Comparison of ENCODE assay signal across 17 cellular contexts in the genomic region with DNA sequence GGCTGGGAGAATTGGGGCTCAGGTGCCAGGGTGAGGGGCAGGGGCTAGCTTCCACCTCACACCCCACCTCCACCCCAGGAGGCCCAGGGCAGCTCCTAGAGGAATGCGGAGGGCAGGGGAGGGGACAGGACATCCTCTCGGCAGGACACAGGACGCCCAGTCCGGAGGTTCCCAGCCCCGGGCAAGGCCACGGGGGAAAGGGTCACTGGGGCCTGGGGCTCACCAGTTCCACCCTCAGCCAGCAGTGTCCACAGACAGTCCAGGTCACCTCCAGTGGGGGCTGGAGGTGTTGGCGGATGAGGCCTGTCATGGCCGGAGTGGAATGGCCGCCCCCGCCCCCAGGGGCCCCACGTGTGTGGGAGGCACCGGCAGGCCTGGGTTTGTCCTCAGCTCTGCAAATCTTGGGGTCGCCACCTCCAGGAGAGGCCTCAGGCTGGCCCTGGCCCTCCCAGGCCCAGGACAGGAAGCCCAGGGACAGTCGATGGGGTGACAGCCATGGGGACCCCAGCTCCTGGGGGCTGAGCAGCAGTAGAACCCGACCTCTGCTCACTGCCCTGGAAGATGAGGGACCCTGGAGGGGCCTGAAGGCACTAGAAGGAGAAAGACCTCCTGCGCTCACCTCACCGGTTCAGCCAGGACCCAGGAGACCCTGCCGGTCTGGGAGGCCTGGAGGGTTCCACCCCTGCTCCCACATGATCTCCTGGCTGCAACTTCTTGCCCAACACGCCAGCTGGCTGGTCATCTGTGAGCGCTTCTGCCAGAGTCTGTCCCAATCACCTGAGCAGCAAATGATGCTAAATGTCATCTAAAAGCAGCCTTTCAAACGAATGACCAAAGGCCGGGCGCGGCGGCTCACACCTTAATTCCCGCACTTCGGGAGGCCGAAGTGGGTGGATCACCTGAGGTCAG. TPM values are rescaled to one million over a fixed set of nuclear protein-coding genes. Genes with fewer than 3 reads are reported as not detected.
DNase-seq lines count a peak whose midpoint lies in the region; ATAC-seq, FAIRE-seq and TF ChIP-seq lines count a peak whose summit lies in the region.
"Had no signal": no experiment of that assay in that cellular context is flagged by ENCODE, and none has a peak within 500 bp of the region (broad histone marks: within the 10 kb centered on the region; RNA-seq: fewer than 3 reads in every experiment).

No MANE protein-coding gene starts in this region.

- FAIRE-seq in K562 (lab: Jason Lieb, UNC): peak; percentile 23

- H3K9me3 ChIP-seq in HUES48 (ENCODE audit: control insufficient read depth, insufficient read depth, low read length) (no peaks in the 10 kb centered on the region), K562 (replicated peaks; ENCODE audit: control insufficient read depth, insufficient read depth, low read depth, low read length) (no peaks in the 10 kb centered on the region), iPS-20b (ENCODE audit: insufficient read depth, low read depth, low read length) (no peaks in the 10 kb centered on the region), gastrocnemius medialis (no peaks in the 10 kb centered on the region)
- H3K9me3 ChIP-seq in CD8-positive, alpha-beta T cell (ENCODE audit: low read length): no peaks in the 10 kb centered on the region
- H3K9me3 ChIP-seq: BE2C had no signal

- H4K20me1 ChIP-seq in K562 (replicated peaks; ENCODE audit: control insufficient read depth, insufficient read depth, low read length): no peaks in the 10 kb centered on the region

- TF ChIP-seq CTCF in K562 (IDR thresholded peaks at IDR 0.05 in 2 of 3, conservative IDR thresholded peaks at IDR 0.05 in 1 of 3; ENCODE audit: insufficient read depth in 2 of 3, low read depth in 1 of 3, low read length in 3 of 3): no peak
- TF ChIP-seq CTCF in gastrocnemius medialis (IDR thresholded peaks at IDR 0.05 in 4 of 5, conservative IDR thresholded peaks at IDR 0.05 in 1 of 5): no peak
- no peak for TF ChIP-seq CTCF in CD8-positive, alpha-beta T cell (IDR thresholded peaks at IDR 0.05)

- peaks cover 2% of the 10 kb centered on the region for H3K9me1 ChIP-seq in K562 (ENCODE audit: control insufficient read depth, insufficient read depth, low read length)

- H2AFZ ChIP-seq in K562 (ENCODE audit: low read depth, low read length): peak overlapping the region; percentile 93

- H3K27me3 ChIP-seq in HUES48 (ENCODE audit: control insufficient read depth, insufficient read depth, low read length) (no peaks in the 10 kb centered on the region), K562 (ENCODE audit: control insufficient read depth in 2 of 2, insufficient read depth in 2 of 2, low read length in 2 of 2) (no peaks in the 10 kb centered on the region), iPS-20b (ENCODE audit: insufficient read depth, low read length) (no peaks in the 10 kb centered on the region), gastrocnemius medialis (peaks cover 0 to under 1% (median 0%) of the 10 kb centered on the region in 3 donors)
- H3K27me3 ChIP-seq in CD8-positive, alpha-beta T cell (ENCODE audit: insufficient read depth, low read length): peaks cover 18% of the 10 kb centered on the region
- H3K27me3 ChIP-seq: BE2C had no signal

- no peak overlapping the region for H3K4me3 Mint-ChIP-seq in CD8-positive, alpha-beta T cell

- BruUV-seq in K562 (replicated peaks; lab: Mats Ljungman, UMichigan): no TSS peak

- H3K4me1 Mint-ChIP-seq in CD8-positive, alpha-beta T cell (ENCODE audit: low read depth): peaks cover 10% of the 10 kb centered on the region

- POLR2A ChIA-PET in K562 (lab: Yijun Ruan, JAX): interaction anchor here (1.4 to 1.8 kb wide), 2 partner anchors 11 to 16 kb away, joined by 5 to 6 read pairs; partner anchors contain the start of gene TPD52L2
- POLR2A ChIA-PET in CD8-positive, alpha-beta T cell (lab: Charles Lee): no interaction called here

- no peak for TF ChIP-seq POLR2A in K562 (conservative IDR thresholded peaks at IDR 0.05)
- peak in 1 of 2 donors; percentile 65 for TF ChIP-seq POLR2A in gastrocnemius medialis (IDR thresholded peaks at IDR 0.05)

- H3K4me1 ChIP-seq in HUES48 (ENCODE audit: control insufficient read depth, insufficient read depth, low read length) (peaks cover 25% of the 10 kb centered on the region), K562 (replicated peaks in 1 of 2; ENCODE audit: control insufficient read depth in 2 of 2, insufficient read depth in 2 of 2, low read length in 2 of 2) (peaks cover 24 to 63% of the 10 kb centered on the region in 2 experiments), iPS-20b (ENCODE audit: insufficient read depth, low read length) (peaks cover 17% of the 10 kb centered on the region), gastrocnemius medialis (peaks cover 25 to 26% of the 10 kb centered on the region in 2 donors)
- H3K4me1 ChIP-seq in CD8-positive, alpha-beta T cell (ENCODE audit: insufficient read depth, low read length): peaks cover 38% of the 10 kb centered on the region

- CTCF ChIA-PET in K562 (lab: Yijun Ruan, JAX; ENCODE audit: low intra/inter-chr PET ratio): no interaction called here
- CTCF ChIA-PET in CD8-positive, alpha-beta T cell (lab: Charles Lee): no interaction called here

- H3K27ac Mint-ChIP-seq in CD8-positive, alpha-beta T cell: no peak overlapping the region

- DNase-seq in K562 (ENCODE audit: extremely low read depth in 1 of 4, low spot score in 3 of 4): peak; percentile 70 to 77 (median 74)
- peak; percentile 51 to 81 for DNase-seq in gastrocnemius medialis
- DNase-seq in CD8-positive, alpha-beta T cell: no peak
- no peak for DNase-seq in pons (ENCODE audit: low spot score)
- no peak for DNase-seq in HK-2 (ENCODE audit: unreplicated experiment)
- DNase-seq: BE2C; NCI-H1417; NCI-H748 treated with DMSO at 0.1 percent for 48 hours; posterior cingulate gyrus; stimulated activated CD4-positive, alpha-beta T cell treated with anti-CD3 and anti-CD28 coated beads, Interleukin-2, amount 100 ng/mL, for 24 hours had no signal

- H3K9ac ChIP-seq in HUES48 (ENCODE audit: low read depth, low read length) (no peak overlapping the region), K562 (ENCODE audit: insufficient read depth in 1 of 2, low read depth in 2 of 2, low read length in 2 of 2) (peak overlapping the region; percentile 33 to 88; a peak in 3 of 4 replicates), iPS-20b (ENCODE audit: low read depth, low read length) (peak overlapping the region; percentile 42; the same call in 1 of the 2 replicates)

- no peak for TF ChIP-seq RAD21 in K562 (CRISPR knock-in tag; conservative IDR thresholded peaks at IDR 0.05 in 1 of 2, IDR thresholded peaks at IDR 0.05 in 1 of 2)

- in situ Hi-C loops in K562 (cut with MboI): no loop called here
- in situ Hi-C loops in gastrocnemius medialis (cut with MboI; ENCODE audit: low sequenced_read_pairs in 4 of 4): no loop called here

- H3K27me3 Mint-ChIP-seq in CD8-positive, alpha-beta T cell (ENCODE audit: low read depth): peaks cover 32% of the 10 kb centered on the region

- no peak for TF ChIP-seq EP300 in K562 (IDR thresholded peaks at IDR 0.05; ENCODE audit: low read length)

- no peaks in the 10 kb centered on the region for H3K9me3 Mint-ChIP-seq in CD8-positive, alpha-beta T cell

- H3K36me3 ChIP-seq in HUES48 (ENCODE audit: control insufficient read depth, insufficient read depth, low read length) (no peaks in the 10 kb centered on the region), K562 (ENCODE audit: control insufficient read depth, insufficient read depth, low read length) (no peaks in the 10 kb centered on the region), iPS-20b (ENCODE audit: insufficient read depth, low read depth, low read length) (no peaks in the 10 kb centered on the region), gastrocnemius medialis (no peaks in the 10 kb centered on the region)
- H3K36me3 ChIP-seq in CD8-positive, alpha-beta T cell (ENCODE audit: insufficient read depth, low read length): no peaks in the 10 kb centered on the region
- H3K36me3 ChIP-seq: BE2C had no signal

- ATAC-seq in K562 (peak; percentile 63), gastrocnemius medialis (peak; percentile 76 to 87), GM18861 (IDR thresholded peaks at IDR 0.05; ENCODE audit: unreplicated experiment) (no peak)
- ATAC-seq in CD8-positive, alpha-beta T cell: no peak
- ATAC-seq: activated CD4-positive, CD25-positive, alpha-beta regulatory T cell treated with anti-CD3 and anti-CD28 coated beads, Interleukin-2, amount 50 U/mL, for 24 hours had no signal

- H3K36me3 Mint-ChIP-seq in CD8-positive, alpha-beta T cell: no peaks in the 10 kb centered on the region

- no peak overlapping the region for H3K4me2 ChIP-seq in K562 (ENCODE audit: insufficient read depth, low read length)

- H3K4me3 ChIP-seq in HUES48 (ENCODE audit: low read depth, low read length) (no peak overlapping the region), K562 (no peak overlapping the region; the same call in 1 of the 2 replicates), iPS-20b (ENCODE audit: low read length) (0 out of 2 replicates have a peak overlapping the region, but pooled peaks have one; percentile 56), gastrocnemius medialis (peak overlapping the region in 3 of 4 donors; percentile 13 to 29 (median 20))
- H3K4me3 ChIP-seq in CD8-positive, alpha-beta T cell (ENCODE audit: low read depth, low read length): no peak overlapping the region

- H3K27ac ChIP-seq in HUES48 (ENCODE audit: low read depth, low read length) (peak overlapping the region; percentile 89), K562 (ENCODE audit: extremely low read depth, low read depth, low read length) (peak overlapping the region; percentile 75), iPS-20b (ENCODE audit: low read length) (peak overlapping the region; percentile 14), gastrocnemius medialis (peak overlapping the region; percentile 81 to 92 (median 86))
- no peak overlapping the region for H3K27ac ChIP-seq in CD8-positive, alpha-beta T cell (ENCODE audit: low read depth, low read length)

- intact Hi-C loops in K562 (cut with micrococcal nuclease): no loop called here
- intact Hi-C loops in gastrocnemius medialis (cut with DNase I; ENCODE audit: low total_unique reads): no loop called here
- intact Hi-C loops in CD8-positive, alpha-beta T cell (cut with DNase I, micrococcal nuclease): no loop called here

- WGBS in K562 (ENCODE audit: insufficient coverage, low coverage, missing lambda C conversion rate): 58% methylated on average over 28 of the region's 28 CpGs

- H3K79me2 ChIP-seq in K562 (ENCODE audit: control insufficient read depth, insufficient read depth, low read length): no peaks in the 10 kb centered on the region; the same call in 2 of the 3 replicates

RNA-seq across cellular contexts. Expression of gene ABHD16B, which starts 13.0 kb away (rescaled TPM):
- total RNA-seq in K562 (2011; cell fraction: chromatin; rRNA removed; ENCODE audit: low replicate concordance): not detected in 2 replicates
- not detected in 2 replicates for total RNA-seq in K562 (2011; cell fraction: nucleolus; rRNA removed)
- total RNA-seq in K562 (2011; cell fraction: nucleoplasm; rRNA removed): not detected in 2 replicates
- total RNA-seq in K562 (2014; rRNA removed): not detected in 2 replicates
- not detected in 2 replicates for total RNA-seq in K562 (2014; rRNA removed; fragmentation: Illumina TruSeq; extraction: Trizol)
- total RNA-seq in K562 (2015; rRNA removed; fragmentation: Illumina TruSeq; extraction: Trizol): not detected in 2 replicates
- not detected in 2 replicates for total RNA-seq in K562 (2021)
- not detected in 2 replicates for polyA plus RNA-seq in K562 (2011; rRNA removed)
- not detected in 2 replicates for polyA plus RNA-seq in K562 (2011; cell fraction: cytosol; rRNA removed)
- not detected in 2 replicates for polyA plus RNA-seq in K562 (2011; cell fraction: nucleus; rRNA removed)
- not detected in 2 replicates for polyA plus RNA-seq in K562 (2012)
- not detected in 2 replicates for polyA plus RNA-seq in K562 (2014; fragmentation: Illumina TruSeq; extraction: Trizol)
- not detected for polyA plus RNA-seq in K562 (2014; fragmentation: Nextera tagmentation; extraction: Ambion mirVana)
- polyA plus RNA-seq in K562 (2014; rRNA removed): not detected in 2 replicates
- polyA minus RNA-seq in K562 (2011; rRNA and poly(A)+ RNA removed): not detected in 2 replicates
- polyA minus RNA-seq in K562 (2011; cell fraction: cytosol; rRNA and poly(A)+ RNA removed): not detected in 2 replicates
- polyA minus RNA-seq in K562 (2011; cell fraction: nucleus; rRNA and poly(A)+ RNA removed): not detected in 2 replicates
- not detected for total RNA-seq in gastrocnemius medialis
- not detected for total RNA-seq in CD8-positive, alpha-beta T cell
- total RNA-seq: H7, HT-29, mesenteric fat pad had no signal

RNA-seq across cellular contexts. Expression of gene TPD52L2, which starts 16.8 kb away (rescaled TPM):
- 66.8 and 118 TPM in 2 replicates for total RNA-seq in K562 (2011; cell fraction: chromatin; rRNA removed; ENCODE audit: low replicate concordance)
- 62.7 and 66.1 TPM in 2 replicates for total RNA-seq in K562 (2011; cell fraction: nucleolus; rRNA removed)
- total RNA-seq in K562 (2011; cell fraction: nucleoplasm; rRNA removed): 60.7 and 71.2 TPM in 2 replicates
- total RNA-seq in K562 (2014; rRNA removed) (54.7 and 69.8 TPM in 2 replicates), K562 (2014; rRNA removed; fragmentation: Illumina TruSeq; extraction: Trizol) (60.6 and 66.7 TPM in 2 replicates), K562 (2015; rRNA removed; fragmentation: Illumina TruSeq; extraction: Trizol) (74.6 and 76.2 TPM in 2 replicates), K562 (2021) (94.2 and 95.4 TPM in 2 replicates), gastrocnemius medialis (10 to 100 TPM; 57.7 to 92.4 (median 59.8) TPM)
- polyA plus RNA-seq in K562 (2011; rRNA removed) (97.8 and 117 TPM in 2 replicates), K562 (2014; fragmentation: Illumina TruSeq; extraction: Trizol) (112 and 115 TPM in 2 replicates), K562 (2014; fragmentation: Nextera tagmentation; extraction: Ambion mirVana) (1 to 10 TPM; 1.9 to 9.3 TPM), K562 (2014; rRNA removed) (98.5 and 99.5 TPM in 2 replicates)
- polyA plus RNA-seq in K562 (2011; cell fraction: cytosol; rRNA removed): 109 and 128 TPM in 2 replicates
- polyA plus RNA-seq in K562 (2011; cell fraction: nucleus; rRNA removed): 76.7 and 81.1 TPM in 2 replicates
- polyA plus RNA-seq in K562 (2012): 73.1 and 95.5 TPM in 2 replicates
- polyA minus RNA-seq in K562 (2011; rRNA and poly(A)+ RNA removed): 48.0 and 69.0 TPM in 2 replicates
- polyA minus RNA-seq in K562 (2011; cell fraction: cytosol; rRNA and poly(A)+ RNA removed): 69.2 and 82.6 TPM in 2 replicates
- 18.4 and 23.2 TPM in 2 replicates for polyA minus RNA-seq in K562 (2011; cell fraction: nucleus; rRNA and poly(A)+ RNA removed)
- 10 to 100 TPM; 18.7 to 19.4 TPM for total RNA-seq in CD8-positive, alpha-beta T cell

RNA-seq across cellular contexts. Expression of gene ZBTB46, which starts 17.2 kb away (rescaled TPM):
- total RNA-seq in K562 (2011; cell fraction: chromatin; rRNA removed; ENCODE audit: low replicate concordance): 6.4 and 23.8 TPM in 2 replicates
- total RNA-seq in K562 (2011; cell fraction: nucleolus; rRNA removed): 8.2 and 11.0 TPM in 2 replicates
- total RNA-seq in K562 (2011; cell fraction: nucleoplasm; rRNA removed): 6.0 and 7.5 TPM in 2 replicates
- total RNA-seq in K562 (2014; rRNA removed): 2.2 and 2.6 TPM in 2 replicates
- total RNA-seq in K562 (2014; rRNA removed; fragmentation: Illumina TruSeq; extraction: Trizol): 0.38 and 0.40 TPM in 2 replicates
- 2.3 TPM in 2 replicates for total RNA-seq in K562 (2015; rRNA removed; fragmentation: Illumina TruSeq; extraction: Trizol)
- total RNA-seq in K562 (2021): 4.1 and 4.6 TPM in 2 replicates
- 1.1 and 1.7 TPM in 2 replicates for polyA plus RNA-seq in K562 (2011; rRNA removed)
- polyA plus RNA-seq in K562 (2011; cell fraction: cytosol; rRNA removed): 1.7 and 3.0 TPM in 2 replicates
- polyA plus RNA-seq in K562 (2011; cell fraction: nucleus; rRNA removed): 4.8 and 8.1 TPM in 2 replicates
- polyA plus RNA-seq in K562 (2012): 2.3 and 3.0 TPM in 2 replicates
- 0.39 and 1.1 TPM in 2 replicates for polyA plus RNA-seq in K562 (2014; fragmentation: Illumina TruSeq; extraction: Trizol)
- under 1 TPM; 0.29 to 0.58 TPM for polyA plus RNA-seq in K562 (2014; fragmentation: Nextera tagmentation; extraction: Ambion mirVana)
- 1.3 and 2.0 TPM in 2 replicates for polyA plus RNA-seq in K562 (2014; rRNA removed)
- polyA minus RNA-seq in K562 (2011; rRNA and poly(A)+ RNA removed): 13.0 and 13.5 TPM in 2 replicates
- 14.3 and 18.7 TPM in 2 replicates for polyA minus RNA-seq in K562 (2011; cell fraction: cytosol; rRNA and poly(A)+ RNA removed)
- polyA minus RNA-seq in K562 (2011; cell fraction: nucleus; rRNA and poly(A)+ RNA removed): 4.2 and 5.1 TPM in 2 replicates
- 1 to 10 TPM; 4.3 to 7.1 (median 5.6) TPM for total RNA-seq in gastrocnemius medialis
- total RNA-seq in CD8-positive, alpha-beta T cell: not detected

RNA-seq across cellular contexts. Expression of gene DNAJC5, which starts 46.7 kb away (rescaled TPM):
- 54.4 and 105 TPM in 2 replicates for total RNA-seq in K562 (2011; cell fraction: chromatin; rRNA removed; ENCODE audit: low replicate concordance)
- total RNA-seq in K562 (2011; cell fraction: nucleolus; rRNA removed): 56.5 and 57.4 TPM in 2 replicates
- total RNA-seq in K562 (2011; cell fraction: nucleoplasm; rRNA removed): 36.4 and 43.2 TPM in 2 replicates
- total RNA-seq in K562 (2014; rRNA removed): 31.3 and 41.1 TPM in 2 replicates
- 10.3 and 13.4 TPM in 2 replicates for total RNA-seq in K562 (2014; rRNA removed; fragmentation: Illumina TruSeq; extraction: Trizol)
- total RNA-seq in K562 (2015; rRNA removed; fragmentation: Illumina TruSeq; extraction: Trizol): 28.4 and 29.5 TPM in 2 replicates
- total RNA-seq in K562 (2021): 42.3 and 42.8 TPM in 2 replicates
- polyA plus RNA-seq in K562 (2011; rRNA removed): 22.4 and 23.4 TPM in 2 replicates
- polyA plus RNA-seq in K562 (2011; cell fraction: cytosol; rRNA removed): 25.9 and 38.5 TPM in 2 replicates
- polyA plus RNA-seq in K562 (2011; cell fraction: nucleus; rRNA removed): 42.6 and 52.5 TPM in 2 replicates
- 28.8 and 29.1 TPM in 2 replicates for polyA plus RNA-seq in K562 (2012)
- 21.8 and 27.2 TPM in 2 replicates for polyA plus RNA-seq in K562 (2014; fragmentation: Illumina TruSeq; extraction: Trizol)
- under 1 TPM; 0.95 to 0.99 TPM for polyA plus RNA-seq in K562 (2014; fragmentation: Nextera tagmentation; extraction: Ambion mirVana)
- polyA plus RNA-seq in K562 (2014; rRNA removed): 25.5 and 26.3 TPM in 2 replicates
- 17.3 and 29.6 TPM in 2 replicates for polyA minus RNA-seq in K562 (2011; rRNA and poly(A)+ RNA removed)
- 26.0 and 31.4 TPM in 2 replicates for polyA minus RNA-seq in K562 (2011; cell fraction: cytosol; rRNA and poly(A)+ RNA removed)
- 10.2 and 12.2 TPM in 2 replicates for polyA minus RNA-seq in K562 (2011; cell fraction: nucleus; rRNA and poly(A)+ RNA removed)
- 10 to 100 TPM; 18.5 to 26.4 (median 22.5) TPM for total RNA-seq in gastrocnemius medialis
- 10 to 100 TPM; 24.3 TPM for total RNA-seq in CD8-positive, alpha-beta T cell

Comparison
In these comparisons a context has a peak if more than half of its experiments do, and no peak if none do; other contexts are left out.
1. H3K4me3 ChIP-seq: peak in iPS-20b (single experiment) and gastrocnemius medialis (3 of 4); none in HUES48 (single experiment), K562 (single experiment) and CD8-positive, alpha-beta T cell (single experiment).
2. ATAC-seq: peak in K562 (single experiment) and gastrocnemius medialis (2 of 2); none in CD8-positive, alpha-beta T cell (single experiment) and GM18861 (single experiment).
3. DNase-seq: peak in K562 (4 of 4) and gastrocnemius medialis (2 of 2); none in CD8-positive, alpha-beta T cell (0 of 7), pons (single experiment) and HK-2 (single experiment).